In genomic region chr2:11483806-11484147, GRCh38 we compare ENCODE assay signal across 13 cellular contexts. TPM values are rescaled to one million over a fixed set of nuclear protein-coding genes. Genes with fewer than 3 reads are reported as not detected.
DNase-seq lines count a peak whose midpoint lies in the region; ATAC-seq and TF ChIP-seq lines count a peak whose summit lies in the region.
"Had no signal": no experiment of that assay in that cellular context is flagged by ENCODE, and none has a peak within 500 bp of the region (broad histone marks: within the 10 kb centered on the region; RNA-seq: fewer than 3 reads in every experiment).

No MANE protein-coding gene starts in this region.

- H3K4me3 ChIP-seq in cardiac muscle cell (peak overlapping the region; percentile 82), iPS-11a (ENCODE audit: low read depth, low read length) (peak overlapping the region; percentile 88), suprapubic skin (peak overlapping the region; percentile 78)
- H3K4me3 ChIP-seq: K562 had no signal

- ATAC-seq in Right ventricle myocardium superior (ENCODE audit: poor library complexity) = no peak
- ATAC-seq in GM21381 (IDR thresholded peaks at IDR 0.05; ENCODE audit: unreplicated experiment) = no peak
- no peak for ATAC-seq in GM19023 (IDR thresholded peaks at IDR 0.05; ENCODE audit: unreplicated experiment)
- ATAC-seq: K562 had no signal

- H3K4me1 ChIP-seq in cardiac muscle cell (ENCODE audit: low read depth) (no peaks in the 10 kb centered on the region), suprapubic skin (peaks cover 20% of the 10 kb centered on the region)

- TF ChIP-seq CTCF in cardiac muscle cell (IDR thresholded peaks at IDR 0.05; ENCODE audit: low read depth, low read length) (no peak), suprapubic skin (IDR thresholded peaks at IDR 0.05) (no peak)

- intact Hi-C loops in Right ventricle myocardium superior (cut with DNase I) = no loop called here

- 25% methylated on average over 1 of the region's 1 CpG for WGBS in suprapubic skin

- no peaks in the 10 kb centered on the region for H3K27me3 ChIP-seq in cardiac muscle cell
- H3K27me3 ChIP-seq in suprapubic skin = peaks cover 12% of the 10 kb centered on the region

- no peak for TF ChIP-seq EP300 in suprapubic skin (IDR thresholded peaks at IDR 0.05)

- H3K9me3 ChIP-seq in cardiac muscle cell (ENCODE audit: low read depth) (no peaks in the 10 kb centered on the region), suprapubic skin (no peaks in the 10 kb centered on the region)
- H3K9me3 ChIP-seq: transverse colon had no signal

- DNase-seq in cardiac muscle cell (ENCODE audit: low read depth in 1 of 2, low spot score in 1 of 2) = no peak
- no peak for DNase-seq in Right ventricle myocardium superior
- DNase-seq in NCI-H69 (lab: John Stamatoyannopoulos, UW) = peak; percentile 36
- no peak for DNase-seq in suprapubic skin (ENCODE audit: low spot score in 2 of 2)
- no peak for DNase-seq in NK-92 treated with Interleukin-12 subunit alpha and Interleukin-12 subunit beta, amount 100 ng/mL, for 24 hours (lab: John Stamatoyannopoulos, UW)
- DNase-seq: activated CD4-positive, CD25-positive, alpha-beta regulatory T cell treated with anti-CD3 and anti-CD28 coated beads, Interleukin-2, amount 50 U/mL, for 72 hours; HCEC 1CT; SHP77; transverse colon had no signal

- peak overlapping the region; percentile 83 for H3K27ac ChIP-seq in cardiac muscle cell
- H3K27ac ChIP-seq in suprapubic skin = no peak overlapping the region
- H3K27ac ChIP-seq: transverse colon had no signal

- TF ChIP-seq POLR2A in suprapubic skin (IDR thresholded peaks at IDR 0.05) = no peak

- H3K36me3 ChIP-seq in cardiac muscle cell (no peaks in the 10 kb centered on the region), suprapubic skin (no peaks in the 10 kb centered on the region)
- H3K36me3 ChIP-seq: transverse colon had no signal

RNA-seq across cellular contexts. Expression of gene E2F6, which starts 17.8 kb away (rescaled TPM):
- 22.6 and 27.2 TPM in 2 replicates for total RNA-seq in cardiac muscle cell
- polyA plus RNA-seq in cardiac muscle cell = 22.6 and 23.5 TPM in 2 replicates
- 12.2 TPM for total RNA-seq in Right ventricle myocardium superior
- 10 to 100 TPM in 2 of 4 donors, 1 to 10 TPM in 2; 9.3 to 15.7 (median 10.3) TPM for total RNA-seq in suprapubic skin

RNA-seq across cellular contexts. Expression of gene GREB1, which starts 50.1 kb away (rescaled TPM):
- total RNA-seq in cardiac muscle cell = 32.6 and 50.5 TPM in 2 replicates
- polyA plus RNA-seq in cardiac muscle cell = 27.1 and 36.8 TPM in 2 replicates
- 9.0 TPM for total RNA-seq in Right ventricle myocardium superior
- total RNA-seq in suprapubic skin = 1 to 10 TPM; 3.0 to 6.1 (median 4.3) TPM
